In the genomic region with DNA sequence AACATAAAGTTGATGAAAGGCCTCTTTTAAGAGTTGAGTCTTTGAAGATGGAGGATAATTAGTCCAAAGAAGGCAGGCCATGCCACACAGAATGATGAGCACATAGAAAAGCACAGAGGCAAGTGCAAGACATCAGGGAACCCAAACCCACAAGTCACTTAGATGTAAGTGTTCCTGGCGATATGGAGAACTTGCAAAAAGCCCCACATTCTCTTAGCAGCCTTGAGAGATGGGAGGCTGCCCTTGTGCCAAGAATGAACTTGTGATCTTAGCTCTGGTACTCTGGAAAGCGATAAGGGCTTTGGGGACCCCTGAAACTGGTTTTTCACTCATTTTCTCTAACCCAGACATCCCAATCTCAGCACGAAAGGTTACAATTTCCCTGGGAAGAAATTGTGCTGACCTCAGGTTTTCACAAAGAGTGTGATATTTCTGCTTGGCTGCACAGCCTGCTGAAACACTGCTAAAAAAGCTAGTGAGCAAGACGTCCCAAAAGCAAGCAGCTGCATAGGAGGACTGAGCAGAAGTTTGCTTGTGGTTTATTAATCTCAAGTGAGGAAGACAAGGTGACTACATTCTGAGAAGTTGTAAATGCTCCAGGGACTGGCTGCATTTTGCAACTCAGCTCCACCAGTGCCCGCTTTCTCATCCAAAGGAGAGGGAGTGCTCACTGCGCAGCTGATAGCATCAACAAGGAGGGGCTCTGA, we compare ENCODE assay signal across 11 cellular contexts.
DNase-seq lines count a peak whose midpoint lies in the region; ATAC-seq and TF ChIP-seq lines count a peak whose summit lies in the region.
"Had no signal": no experiment of that assay in that cellular context is flagged by ENCODE, and none has a peak within 500 bp of the region (broad histone marks: within the 10 kb centered on the region; RNA-seq: fewer than 3 reads in every experiment).

No MANE protein-coding gene starts in this region.

- H3K36me3 Mint-ChIP-seq in activated T-cell treated with anti-CD3 and anti-CD28 coated beads, Interleukin-2, amount 50 U/mL, for 4 hours (ENCODE audit: insufficient read depth) = no peaks in the 10 kb centered on the region

- H3K4me3 Mint-ChIP-seq in activated T-cell treated with anti-CD3 and anti-CD28 coated beads, Interleukin-2, amount 50 U/mL, for 4 hours = no peak overlapping the region
- H3K4me3 Mint-ChIP-seq: B cell had no signal

- peaks cover 84% of the 10 kb centered on the region for H3K4me1 ChIP-seq in KMS-11 (ENCODE audit: low read depth, poor library complexity, severe bottlenecking)

- peak overlapping the region; percentile 78 for H3K27ac ChIP-seq in KMS-11

- H3K27me3 ChIP-seq in KMS-11 (ENCODE audit: insufficient read depth, low read depth) = no peaks in the 10 kb centered on the region
- H3K27me3 ChIP-seq: MG63 had no signal

- TF ChIP-seq CTCF in GM10248 (IDR thresholded peaks at IDR 0.05; ENCODE audit: control extremely low read depth, extremely low read depth, low read depth, missing control alignments) = no peak
- TF ChIP-seq CTCF in KMS-11 (conservative IDR thresholded peaks at IDR 0.05; ENCODE audit: low read depth, low read length) = no peak

- H3K9ac ChIP-seq in KMS-11 = peak overlapping the region; percentile 30; the same call in 1 of the 2 replicates

- no peaks in the 10 kb centered on the region for H3K9me3 Mint-ChIP-seq in activated T-cell treated with anti-CD3 and anti-CD28 coated beads, Interleukin-2, amount 50 U/mL, for 4 hours

- POLR2A ChIA-PET in GM10248 (lab: Yijun Ruan, JAX) = interaction anchor here (0.5 kb wide), 1 partner anchor 48 kb away, joined by 9 read pairs; no protein-coding TSS in a partner anchor

- CTCF ChIA-PET in GM10248 (lab: Yijun Ruan, JAX) = interaction anchor here (0.8 to 1.4 kb wide), 4 partner anchors 9 to 26 kb away, joined by 3 to 6 read pairs (median 3); no protein-coding TSS in a partner anchor

- H2AFZ ChIP-seq in KMS-11 (ENCODE audit: low read depth) = peak overlapping the region; percentile 60

- no peaks in the 10 kb centered on the region for H3K27me3 Mint-ChIP-seq in activated T-cell treated with anti-CD3 and anti-CD28 coated beads, Interleukin-2, amount 50 U/mL, for 4 hours (ENCODE audit: low read depth)
- H3K27me3 Mint-ChIP-seq: B cell had no signal

- DNase-seq in GM10248 (ENCODE audit: extremely low spot score) (peak; percentile 48), superior temporal gyrus (ENCODE audit: extremely low spot score) (no peak), DMS114 treated with DMSO at 0.1 percent for 48 hours (lab: John Stamatoyannopoulos, UW; ENCODE audit: unreplicated experiment) (no peak)
- DNase-seq in activated T-cell treated with anti-CD3 and anti-CD28 coated beads, Interleukin-2, amount 50 U/mL, for 4 hours = no peak
- DNase-seq in stimulated activated naive CD8-positive, alpha-beta T cell treated with anti-CD3 and anti-CD28 coated beads, Interleukin-15, Interleukin-2, amounts not matched to agents 100 U/mL and 50 U/mL, for 24 hours = no peak
- DNase-seq: MG63, T1000 had no signal

- H3K4me1 Mint-ChIP-seq in activated T-cell treated with anti-CD3 and anti-CD28 coated beads, Interleukin-2, amount 50 U/mL, for 4 hours (ENCODE audit: low read depth) = no peaks in the 10 kb centered on the region
- H3K4me1 Mint-ChIP-seq: B cell had no signal

- no peak overlapping the region for H3K4me3 ChIP-seq in KMS-11 (IDR thresholded peaks at IDR 0.05; ENCODE audit: insufficient read depth, low read depth, low read length)
- H3K4me3 ChIP-seq: MG63 had no signal

- no peaks in the 10 kb centered on the region for H4K20me1 ChIP-seq in KMS-11 (ENCODE audit: insufficient read depth)

- H3K36me3 ChIP-seq in KMS-11 (ENCODE audit: insufficient read depth) = no peaks in the 10 kb centered on the region
- H3K36me3 ChIP-seq: MG63 had no signal

- H3K79me2 ChIP-seq in KMS-11 (ENCODE audit: insufficient read depth, low read depth) = no peaks in the 10 kb centered on the region

- ATAC-seq in GM19395 (IDR thresholded peaks at IDR 0.05; ENCODE audit: unreplicated experiment) (peak; percentile 91), HG02870 (IDR thresholded peaks at IDR 0.05; ENCODE audit: unreplicated experiment) (peak; percentile 81)
- ATAC-seq in activated T-cell treated with anti-CD3 and anti-CD28 coated beads, Interleukin-2, amount 50 U/mL, for 4 hours = no peak
- no peak for ATAC-seq in stimulated activated naive CD8-positive, alpha-beta T cell treated with anti-CD3 and anti-CD28 coated beads, Interleukin-15, Interleukin-2, amounts not matched to agents 100 U/mL and 50 U/mL, for 24 hours

- H3K4me2 ChIP-seq in KMS-11 = peak overlapping the region; percentile 62

Comparison
In these comparisons a context has a peak if more than half of its experiments do, and no peak if none do; other contexts are left out.
1. ATAC-seq: peak in GM19395 (single experiment) and HG02870 (single experiment); none in activated T-cell treated with anti-CD3 and anti-CD28 coated beads, Interleukin-2, amount 50 U/mL, for 4 hours (0 of 2) and stimulated activated naive CD8-positive, alpha-beta T cell treated with anti-CD3 and anti-CD28 coated beads, Interleukin-15, Interleukin-2, amounts not matched to agents 100 U/mL and 50 U/mL, for 24 hours (single experiment).